8 cellular contexts compared by ENCODE assay signal in the genomic region with DNA sequence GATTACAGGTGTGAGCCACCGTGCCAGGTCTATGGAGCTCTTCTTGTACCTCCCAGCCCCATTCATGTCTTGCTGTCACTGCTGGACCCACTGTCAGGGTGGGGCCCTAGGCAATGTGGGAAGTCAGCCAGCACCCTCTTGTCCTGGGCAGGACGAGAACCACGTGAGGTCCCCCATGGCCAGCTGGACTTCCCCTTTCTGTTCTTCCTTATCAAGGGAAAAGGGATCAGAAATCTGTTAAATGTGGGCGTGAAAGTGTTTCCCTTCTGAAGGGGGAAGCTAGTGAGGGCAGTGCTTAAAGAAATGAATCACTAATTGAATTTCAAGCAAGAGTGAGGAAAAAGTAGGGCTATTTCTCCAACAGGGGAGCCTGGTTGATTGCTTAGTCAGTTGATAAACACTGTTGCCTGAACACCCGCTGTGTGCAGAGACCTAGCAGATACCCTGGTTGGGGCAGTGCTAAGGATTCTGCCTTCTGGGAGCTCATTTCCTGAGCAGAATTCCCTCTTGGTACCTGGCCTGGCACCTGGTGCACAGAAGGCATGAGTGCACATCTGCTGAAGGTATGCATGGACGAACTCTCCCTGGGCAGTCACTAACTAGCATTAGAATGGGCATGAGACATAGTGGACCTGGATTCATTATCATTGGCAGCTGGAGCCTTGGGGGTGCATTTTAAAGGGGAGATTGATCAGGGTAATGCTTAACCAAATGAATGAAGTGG. TPM values are rescaled to one million over a fixed set of nuclear protein-coding genes. Genes with fewer than 3 reads are reported as not detected.
DNase-seq lines count a peak whose midpoint lies in the region; ATAC-seq, FAIRE-seq and TF ChIP-seq lines count a peak whose summit lies in the region.

No MANE protein-coding gene starts in this region.

- peaks cover 9% of the 10 kb centered on the region for H3K9me3 Mint-ChIP-seq in osteocyte (ENCODE audit: unreplicated experiment)

- H3K4me2 ChIP-seq in OCI-LY7 (ENCODE audit: low read length), result peak overlapping the region; percentile 47

- peaks cover 86% of the 10 kb centered on the region for H3K79me2 ChIP-seq in OCI-LY7 (ENCODE audit: insufficient read depth, low read depth, low read length)

- CTCF ChIA-PET in OCI-LY7 (lab: Charles Lee; ENCODE audit: unreplicated experiment), result no interaction called here

- FAIRE-seq in GM12891 (lab: Jason Lieb, UNC) (no peak), HTR-8/SVneo (lab: Jason Lieb, UNC) (no peak)

- H3K9me3 ChIP-seq in OCI-LY7 (ENCODE audit: low read length), result no peaks in the 10 kb centered on the region; the same call in 1 of the 2 replicates

- no peaks in the 10 kb centered on the region for H3K9me2 ChIP-seq in OCI-LY7 (ENCODE audit: insufficient read depth, low read length)

- DNase-seq in GM12891 (ENCODE audit: insufficient read length, low spot score) (no peak), OCI-LY7 (ENCODE audit: low spot score) (no peak), head of caudate nucleus (peak in 35 of 42 donors; percentile 27 to 78 (median 54)), sciatic nerve (ENCODE audit: low spot score) (no peak), HTR-8/SVneo (ENCODE audit: insufficient read length, low spot score) (no peak), NCI-H1048 (lab: John Stamatoyannopoulos, UW) (no peak), osteocyte (ENCODE audit: extremely low spot score, unreplicated experiment) (no peak)

- peaks cover 84% of the 10 kb centered on the region for H3K4me1 ChIP-seq in OCI-LY7 (ENCODE audit: insufficient read depth, low read length, poor library complexity, severe bottlenecking)

- H4K20me1 ChIP-seq in OCI-LY7 (ENCODE audit: insufficient read depth, low read length), result peaks cover 5% of the 10 kb centered on the region; the same call in 1 of the 2 replicates

- TF ChIP-seq POLR2A in GM12891 (IDR thresholded peaks at IDR 0.05; ENCODE audit: low read depth, low read length), result no peak

- H3K27me3 Mint-ChIP-seq in osteocyte (ENCODE audit: unreplicated experiment), result peaks cover 3% of the 10 kb centered on the region

- no peak overlapping the region for H3K4me3 ChIP-seq in OCI-LY7 (ENCODE audit: low read depth, low read length, poor library complexity, severe bottlenecking)

- no peak for TF ChIP-seq CTCF in OCI-LY7 (conservative IDR thresholded peaks at IDR 0.05; ENCODE audit: low read length)
- TF ChIP-seq CTCF in osteocyte (IDR thresholded peaks at IDR 0.05), result no peak

- POLR2A ChIA-PET in OCI-LY7 (lab: Charles Lee), result interaction anchor here (0.7 to 3.2 kb wide), 2 partner anchors 12 to 532 kb away, joined by 7 to 15 read pairs; no protein-coding TSS in a partner anchor

- peak overlapping the region; percentile 18 for H3K27ac ChIP-seq in OCI-LY7 (ENCODE audit: low read depth, low read length, poor library complexity, severe bottlenecking)

- H3K27ac Mint-ChIP-seq in osteocyte (ENCODE audit: unreplicated experiment), result no peak overlapping the region

- no peak overlapping the region for H2AFZ ChIP-seq in OCI-LY7 (ENCODE audit: low read length)

- peaks cover 2% of the 10 kb centered on the region for H3K4me1 Mint-ChIP-seq in osteocyte (ENCODE audit: unreplicated experiment)

- no peak overlapping the region for H3K4me3 Mint-ChIP-seq in osteocyte (ENCODE audit: unreplicated experiment)

- ATAC-seq in sciatic nerve, result peak; percentile 51
- no peak for ATAC-seq in HG02623 (IDR thresholded peaks at IDR 0.05; ENCODE audit: unreplicated experiment)

- H3K36me3 ChIP-seq in OCI-LY7 (ENCODE audit: insufficient read depth, low read length), result peaks cover 15% of the 10 kb centered on the region

- BruUV-seq in OCI-LY7 (replicated peaks; lab: Mats Ljungman, UMichigan), result no TSS peak

- intact Hi-C loops in OCI-LY7 (cut with micrococcal nuclease; ENCODE audit: unreplicated experiment), result no loop called here
- intact Hi-C loops in head of caudate nucleus (cut with DNase I), result no loop called here
- intact Hi-C loops in sciatic nerve (cut with DNase I), result no loop called here

- peaks cover 5% of the 10 kb centered on the region for H3K36me3 Mint-ChIP-seq in osteocyte (ENCODE audit: unreplicated experiment)

TF ChIP-seq in GM12891, 5 proteins besides CTCF, POLR2A, EP300 and RAD21:
- TF ChIP-seq POU2F2 (IDR thresholded peaks at IDR 0.05; ENCODE audit: low read depth, low read length) (no peak), SPI1 (IDR thresholded peaks at IDR 0.05; ENCODE audit: low read depth, low read length) (peak; percentile 76), POLR2AphosphoS5 (IDR thresholded peaks at IDR 0.05; ENCODE audit: low read depth, low read length) (no peak), TAF1 (IDR thresholded peaks at IDR 0.05; ENCODE audit: low read depth, low read length) (no peak)

RNA-seq across cellular contexts. Expression of gene ADCY7, which starts 13.0 kb away (rescaled TPM):
- 23.7 TPM for polyA plus RNA-seq in GM12891 (2012; ENCODE audit: low read depth, missing spikeins)
- 36.9 and 49.9 TPM in 2 replicates for total RNA-seq in OCI-LY7 (2014; rRNA removed; shearing (Covaris generic))
- total RNA-seq in OCI-LY7 (2022) (62.0 and 77.7 TPM in 2 replicates), sciatic nerve (39.4 TPM), osteocyte (4.6 TPM in 2 replicates)

Comparison
In these comparisons a context has a peak if more than half of its experiments do, and no peak if none do; other contexts are left out.
1. DNase-seq: peak in head of caudate nucleus (35 of 42); none in GM12891 (single experiment), OCI-LY7 (single experiment), sciatic nerve (single experiment), HTR-8/SVneo (single experiment), NCI-H1048 (single experiment) and osteocyte (single experiment).